ENCODE assay signal across 14 cellular contexts in genomic region chr9:31671011-31671410, GRCh38.
"Had no signal": no experiment of that assay in that cellular context is flagged by ENCODE, and none has a peak within 500 bp of the region (broad histone marks: within the 10 kb centered on the region; RNA-seq: fewer than 3 reads in every experiment).

No MANE protein-coding gene starts in this region.

- H3K27me3 ChIP-seq: cardiac muscle cell, dorsolateral prefrontal cortex, stomach, upper lobe of right lung had no signal

- H3K27ac Mint-ChIP-seq: activated B cell treated with CpG ODN at 0.5 μM for 24 hours, endodermal cell, immature natural killer cell, nephron had no signal

- H3K9me3 Mint-ChIP-seq: activated B cell treated with CpG ODN at 0.5 μM for 24 hours, endodermal cell, nephron had no signal

- H3K4me3 Mint-ChIP-seq: activated B cell treated with CpG ODN at 0.5 μM for 24 hours, endodermal cell, immature natural killer cell, nephron had no signal

- H3K4me3 ChIP-seq: cardiac muscle cell, dorsolateral prefrontal cortex, stomach, thoracic aorta, upper lobe of right lung had no signal

- H3K4me1 Mint-ChIP-seq: activated B cell treated with CpG ODN at 0.5 μM for 24 hours, immature natural killer cell, nephron had no signal

- H3K36me3 ChIP-seq: cardiac muscle cell, stomach, thoracic aorta, upper lobe of right lung had no signal

- H3K36me3 Mint-ChIP-seq: immature natural killer cell had no signal

- H3K27ac ChIP-seq: cardiac muscle cell, dorsolateral prefrontal cortex, stomach, thoracic aorta, upper lobe of right lung had no signal

- ATAC-seq: upper lobe of right lung had no signal

- DNase-seq: activated B cell treated with CpG ODN at 0.5 μM for 24 hours; activated CD4-positive, alpha-beta T cell treated with anti-CD3 and anti-CD28 coated beads, Interleukin-2, amount 50 U/mL, for 4 hours; activated naive CD4-positive, alpha-beta T cell treated with Interleukin-2 at 50 U/mL for 16 hours; dorsolateral prefrontal cortex; endodermal cell; head of caudate nucleus; immature natural killer cell; nucleus accumbens; stimulated activated CD4-positive, alpha-beta T cell treated with anti-CD3 and anti-CD28 coated beads, Interleukin-4, amount 100 ng/mL, for 24 hours; stomach; upper lobe of right lung had no signal

- H3K4me1 ChIP-seq: stomach, upper lobe of right lung had no signal

- H3K27me3 Mint-ChIP-seq: activated B cell treated with CpG ODN at 0.5 μM for 24 hours had no signal
